Comparison of ENCODE assay signal across 36 cellular contexts in genomic region chr14:57420033-57420432, GRCh38.
"Had no signal": no experiment of that assay in that cellular context is flagged by ENCODE, and none has a peak within 500 bp of the region (broad histone marks: within the 10 kb centered on the region; RNA-seq: fewer than 3 reads in every experiment).

No MANE protein-coding gene starts in this region.

- H3K27ac Mint-ChIP-seq: activated B cell treated with CpG ODN at 0.5 μM for 24 hours; activated CD4-positive, alpha-beta memory T cell treated with anti-CD3 and anti-CD28 coated beads for 36 hours; activated CD4-positive, alpha-beta T cell treated with anti-CD3 and anti-CD28 coated beads, Interleukin-2, amount 10 ng/mL, durations not matched to agents 24 days and 14 days; activated CD8-positive, alpha-beta T cell treated with anti-CD3 and anti-CD28 coated beads for 36 hours; activated naive CD4-positive, alpha-beta T cell treated with anti-CD3 and anti-CD28 coated beads for 36 hours; activated naive CD4-positive, alpha-beta T cell treated with anti-CD3 and anti-CD28 coated beads, Interleukin-2, amount 50 U/mL, for 72 hours; activated naive CD8-positive, alpha-beta T cell treated with anti-CD3 and anti-CD28 coated beads, Interleukin-2, amount 10 ng/mL, durations not matched to agents 7 days and 5 days; activated naive CD8-positive, alpha-beta T cell treated with anti-CD3 and anti-CD28 coated beads, Interleukin-2, amount 50 U/mL, for 24 hours; activated T-cell treated with anti-CD3 and anti-CD28 coated beads, Interleukin-2, amount 50 U/mL, for 72 hours; activated T-helper 1 cell treated with anti-CD3 and anti-CD28 coated beads, Interleukin-12 subunit alpha, Interleukin-12 subunit beta, Interleukin-2, Interleukin-4 antibody, amounts not matched to agents 30 ng/mL and 10 ng/mL and 1 ng/mL, durations not matched to agents 14 hours and 24 hours and 36 hours; activated T-helper 17 cell treated with anti-CD3 and anti-CD28 coated beads, Interleukin-2, amount 50 U/mL, for 72 hours; brain; T-helper 1 cell treated with Interleukin-12 subunit alpha and Interleukin-12 subunit beta and Interleukin-4 antibody, amounts not matched to agents 30 μg/mL and 1 μg/mL, for 36 hours; T-helper 2 cell treated with Interferon-gamma antibody and Interleukin-4, amounts not matched to agents 5 μg/mL and 100 μg/mL, for 36 hours had no signal

- DNase-seq: activated B cell treated with CpG ODN at 0.5 μM for 24 hours; activated CD4-positive, alpha-beta memory T cell treated with anti-CD3 and anti-CD28 coated beads for 36 hours; activated CD4-positive, alpha-beta T cell treated with anti-CD3 and anti-CD28 coated beads for 4 hours; activated CD4-positive, alpha-beta T cell treated with anti-CD3 and anti-CD28 coated beads, Interleukin-2, amount 10 ng/mL, durations not matched to agents 24 days and 14 days; activated CD4-positive, alpha-beta T cell treated with anti-CD3 and anti-CD28 coated beads, Interleukin-2, amount 50 U/mL, for 1 hour; activated CD4-positive, alpha-beta T cell treated with anti-CD3 and anti-CD28 coated beads, Interleukin-2, amount 50 U/mL, for 4 hours; activated CD4-positive, CD25-positive, alpha-beta regulatory T cell treated with anti-CD3 and anti-CD28 coated beads, Interleukin-2, amount 50 U/mL, for 72 hours; activated CD8-positive, alpha-beta memory T cell treated with anti-CD3 and anti-CD28 coated beads, Interleukin-2, amount 50 U/mL, for 4 hours; activated CD8-positive, alpha-beta T cell treated with anti-CD3 and anti-CD28 coated beads for 36 hours; activated effector memory CD4-positive, alpha-beta T cell treated with anti-CD3 and anti-CD28 coated beads, Interleukin-2, amount 50 U/mL, for 16 hours; activated gamma-delta T cell treated with Interleukin-2 at 50 U/mL for 16 hours; activated naive CD4-positive, alpha-beta T cell; activated naive CD4-positive, alpha-beta T cell treated with anti-CD3 and anti-CD28 coated beads for 36 hours; activated naive CD4-positive, alpha-beta T cell treated with anti-CD3 and anti-CD28 coated beads, Interleukin-2, amount 50 U/mL, for 16 hours; activated naive CD8-positive, alpha-beta T cell treated with anti-CD3 and anti-CD28 coated beads, Interleukin-2, amount 10 ng/mL, durations not matched to agents 7 days and 5 days; activated naive CD8-positive, alpha-beta T cell treated with anti-CD3 and anti-CD28 coated beads, Interleukin-2, amount 50 U/mL, for 24 hours; activated T-cell treated with anti-CD3 and anti-CD28 coated beads for 4 hours; activated T-cell treated with anti-CD3 and anti-CD28 coated beads, Interleukin-2, amount 50 U/mL, for 1 hour; activated T-cell treated with anti-CD3 and anti-CD28 coated beads, Interleukin-2, amount 50 U/mL, for 4 hours; activated T-cell treated with anti-CD3 and anti-CD28 coated beads, Interleukin-2, amount 50 U/mL, for 72 hours; amygdala; anterior cingulate cortex; caudate nucleus; cerebellar nuclear complex; T-helper 1 cell; T-helper 2 cell; T-helper 9 cell had no signal

- H3K36me3 Mint-ChIP-seq: activated CD4-positive, alpha-beta memory T cell treated with anti-CD3 and anti-CD28 coated beads for 36 hours; activated naive CD4-positive, alpha-beta T cell treated with anti-CD3 and anti-CD28 coated beads, Interleukin-2, amount 50 U/mL, for 72 hours; activated naive CD8-positive, alpha-beta T cell treated with anti-CD3 and anti-CD28 coated beads, Interleukin-2, amount 10 ng/mL, durations not matched to agents 7 days and 5 days; brain had no signal

- H3K9me3 Mint-ChIP-seq: activated B cell treated with CpG ODN at 0.5 μM for 24 hours; activated CD4-positive, alpha-beta memory T cell treated with anti-CD3 and anti-CD28 coated beads for 36 hours; activated CD4-positive, alpha-beta T cell treated with anti-CD3 and anti-CD28 coated beads, Interleukin-2, amount 10 ng/mL, durations not matched to agents 24 days and 14 days; activated CD8-positive, alpha-beta T cell treated with anti-CD3 and anti-CD28 coated beads for 36 hours; activated naive CD4-positive, alpha-beta T cell treated with anti-CD3 and anti-CD28 coated beads for 36 hours; activated naive CD4-positive, alpha-beta T cell treated with anti-CD3 and anti-CD28 coated beads, Interleukin-2, amount 50 U/mL, for 72 hours; activated naive CD8-positive, alpha-beta T cell treated with anti-CD3 and anti-CD28 coated beads, Interleukin-2, amount 10 ng/mL, durations not matched to agents 7 days and 5 days; activated naive CD8-positive, alpha-beta T cell treated with anti-CD3 and anti-CD28 coated beads, Interleukin-2, amount 50 U/mL, for 24 hours; activated T-cell treated with anti-CD3 and anti-CD28 coated beads, Interleukin-2, amount 50 U/mL, for 4 hours; activated T-cell treated with anti-CD3 and anti-CD28 coated beads, Interleukin-2, amount 50 U/mL, for 72 hours; activated T-helper 1 cell treated with anti-CD3 and anti-CD28 coated beads, Interleukin-12 subunit alpha, Interleukin-12 subunit beta, Interleukin-2, Interleukin-4 antibody, amounts not matched to agents 30 ng/mL and 10 ng/mL and 1 ng/mL, durations not matched to agents 14 hours and 24 hours and 36 hours; activated T-helper 17 cell treated with anti-CD3 and anti-CD28 coated beads, Interleukin-2, amount 50 U/mL, for 72 hours; brain; central memory CD8-positive, alpha-beta T cell; T-helper 1 cell treated with Interleukin-12 subunit alpha and Interleukin-12 subunit beta and Interleukin-4 antibody, amounts not matched to agents 30 μg/mL and 1 μg/mL, for 36 hours; T-helper 2 cell treated with Interferon-gamma antibody and Interleukin-4, amounts not matched to agents 5 μg/mL and 100 μg/mL, for 36 hours had no signal

- H3K4me1 Mint-ChIP-seq: activated B cell treated with CpG ODN at 0.5 μM for 24 hours; activated CD4-positive, alpha-beta T cell treated with anti-CD3 and anti-CD28 coated beads, Interleukin-2, amount 10 ng/mL, durations not matched to agents 24 days and 14 days; activated naive CD8-positive, alpha-beta T cell treated with anti-CD3 and anti-CD28 coated beads, Interleukin-2, amount 10 ng/mL, durations not matched to agents 7 days and 5 days; activated naive CD8-positive, alpha-beta T cell treated with anti-CD3 and anti-CD28 coated beads, Interleukin-2, amount 50 U/mL, for 24 hours; activated T-helper 17 cell treated with anti-CD3 and anti-CD28 coated beads, Interleukin-2, amount 50 U/mL, for 72 hours; brain; central memory CD8-positive, alpha-beta T cell had no signal

- H3K4me3 ChIP-seq: ascending aorta, cardiac muscle cell had no signal

- H3K27me3 Mint-ChIP-seq: activated B cell treated with CpG ODN at 0.5 μM for 24 hours; activated CD8-positive, alpha-beta T cell treated with anti-CD3 and anti-CD28 coated beads for 36 hours; activated naive CD8-positive, alpha-beta T cell treated with anti-CD3 and anti-CD28 coated beads, Interleukin-2, amount 10 ng/mL, durations not matched to agents 7 days and 5 days; activated naive CD8-positive, alpha-beta T cell treated with anti-CD3 and anti-CD28 coated beads, Interleukin-2, amount 50 U/mL, for 24 hours; activated T-helper 17 cell treated with anti-CD3 and anti-CD28 coated beads, Interleukin-2, amount 50 U/mL, for 72 hours; brain; central memory CD8-positive, alpha-beta T cell had no signal

- H3K4me3 Mint-ChIP-seq: activated B cell treated with CpG ODN at 0.5 μM for 24 hours; activated CD4-positive, alpha-beta memory T cell treated with anti-CD3 and anti-CD28 coated beads for 36 hours; activated CD4-positive, alpha-beta T cell treated with anti-CD3 and anti-CD28 coated beads, Interleukin-2, amount 10 ng/mL, durations not matched to agents 24 days and 14 days; activated CD8-positive, alpha-beta T cell treated with anti-CD3 and anti-CD28 coated beads for 36 hours; activated naive CD4-positive, alpha-beta T cell treated with anti-CD3 and anti-CD28 coated beads for 36 hours; activated naive CD8-positive, alpha-beta T cell treated with anti-CD3 and anti-CD28 coated beads, Interleukin-2, amount 10 ng/mL, durations not matched to agents 7 days and 5 days; activated naive CD8-positive, alpha-beta T cell treated with anti-CD3 and anti-CD28 coated beads, Interleukin-2, amount 50 U/mL, for 24 hours; activated T-cell treated with anti-CD3 and anti-CD28 coated beads, Interleukin-2, amount 50 U/mL, for 4 hours; activated T-cell treated with anti-CD3 and anti-CD28 coated beads, Interleukin-2, amount 50 U/mL, for 72 hours; activated T-helper 1 cell treated with anti-CD3 and anti-CD28 coated beads, Interleukin-12 subunit alpha, Interleukin-12 subunit beta, Interleukin-2, Interleukin-4 antibody, amounts not matched to agents 30 ng/mL and 10 ng/mL and 1 ng/mL, durations not matched to agents 14 hours and 24 hours and 36 hours; activated T-helper 17 cell treated with anti-CD3 and anti-CD28 coated beads, Interleukin-2, amount 50 U/mL, for 72 hours; brain; central memory CD8-positive, alpha-beta T cell; T-helper 1 cell treated with Interleukin-12 subunit alpha and Interleukin-12 subunit beta and Interleukin-4 antibody, amounts not matched to agents 30 μg/mL and 1 μg/mL, for 36 hours; T-helper 2 cell treated with Interferon-gamma antibody and Interleukin-4, amounts not matched to agents 5 μg/mL and 100 μg/mL, for 36 hours had no signal
